In genomic region chr17:62405451-62405850, GRCh38 we compare ENCODE assay signal across 1 cellular context.
TF ChIP-seq lines count a peak whose summit lies in the region.

No MANE protein-coding gene starts in this region.

TF ChIP-seq in IMR-90, 13 proteins besides CTCF, POLR2A, EP300 and RAD21 (continued from another document):
- TF ChIP-seq MXI1 (IDR thresholded peaks at IDR 0.05; ENCODE audit: borderline replicate concordance, low read depth, low read length) (no peak), MAFK (IDR thresholded peaks at IDR 0.05; ENCODE audit: low read depth, low read length) (no peak), MAZ (IDR thresholded peaks at IDR 0.05; ENCODE audit: borderline replicate concordance, low read depth, low read length) (no peak), CEBPB (IDR thresholded peaks at IDR 0.05; ENCODE audit: low read depth, low read length) (no peak), BHLHE40 (IDR thresholded peaks at IDR 0.05; ENCODE audit: low read depth, low read length) (no peak), RFX5 (IDR thresholded peaks at IDR 0.05; ENCODE audit: low read depth, low read length) (no peak), NFE2L2 (IDR thresholded peaks at IDR 0.05; ENCODE audit: low read depth, low read length) (no peak), CHD1 (IDR thresholded peaks at IDR 0.05; ENCODE audit: low read depth, low read length) (no peak), SMC3 (IDR thresholded peaks at IDR 0.05; ENCODE audit: low read depth, low read length) (no peak), RCOR1 (IDR thresholded peaks at IDR 0.05; ENCODE audit: insufficient replicate concordance, low read length) (no peak)
- TF ChIP-seq, protein P1, sequence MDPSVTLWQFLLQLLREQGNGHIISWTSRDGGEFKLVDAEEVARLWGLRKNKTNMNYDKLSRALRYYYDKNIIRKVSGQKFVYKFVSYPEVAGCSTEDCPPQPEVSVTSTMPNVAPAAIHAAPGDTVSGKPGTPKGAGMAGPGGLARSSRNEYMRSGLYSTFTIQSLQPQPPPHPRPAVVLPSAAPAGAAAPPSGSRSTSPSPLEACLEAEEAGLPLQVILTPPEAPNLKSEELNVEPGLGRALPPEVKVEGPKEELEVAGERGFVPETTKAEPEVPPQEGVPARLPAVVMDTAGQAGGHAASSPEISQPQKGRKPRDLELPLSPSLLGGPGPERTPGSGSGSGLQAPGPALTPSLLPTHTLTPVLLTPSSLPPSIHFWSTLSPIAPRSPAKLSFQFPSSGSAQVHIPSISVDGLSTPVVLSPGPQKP (IDR thresholded peaks at IDR 0.05; ENCODE audit: borderline replicate concordance, low read depth, low read length): no peak
